8 cellular contexts compared by ENCODE assay signal in genomic region chr7:130490888-130491771, GRCh38. TPM values are rescaled to one million over a fixed set of nuclear protein-coding genes. Genes with fewer than 3 reads are reported as not detected.
DNase-seq lines count a peak whose midpoint lies in the region; ATAC-seq and TF ChIP-seq lines count a peak whose summit lies in the region.

No MANE protein-coding gene starts in this region.

- peak; percentile 35 to 65 for ATAC-seq in lower lobe of right lung
- no peak for ATAC-seq in HG03442 (IDR thresholded peaks at IDR 0.05; ENCODE audit: unreplicated experiment)
- ATAC-seq in HG03196 (IDR thresholded peaks at IDR 0.05; ENCODE audit: unreplicated experiment) = no peak

- intact Hi-C loops in lower lobe of right lung (cut with DNase I) (no loop called here), stomach (cut with DNase I; ENCODE audit: low total_unique reads) (no loop called here)

- H3K27ac ChIP-seq in SJSA1 (no peak overlapping the region), lower lobe of right lung (peak overlapping the region; percentile 31), stomach (peak overlapping the region in 1 of 5 donors; percentile 14)

- H3K4me3 ChIP-seq in SJSA1 = peak overlapping the region; percentile 58
- peak overlapping the region; percentile 48 for H3K4me3 ChIP-seq in lower lobe of right lung
- H3K4me3 ChIP-seq in stomach = peak overlapping the region; percentile 36 to 49 (median 46)

- TF ChIP-seq CTCF in GM10248 (IDR thresholded peaks at IDR 0.05; ENCODE audit: control extremely low read depth, extremely low read depth, low read depth, missing control alignments) (peak; percentile 30), lower lobe of right lung (IDR thresholded peaks at IDR 0.05) (peak; percentile 63), stomach (IDR thresholded peaks at IDR 0.05) (peak in 4 of 7 experiments; percentile 3 to 45 (median 33))

- TF ChIP-seq EP300 in stomach (IDR thresholded peaks at IDR 0.05) = no peak

- no peak for TF ChIP-seq POLR2A in stomach (IDR thresholded peaks at IDR 0.05)

- no peaks in the 10 kb centered on the region for H3K36me3 ChIP-seq in SJSA1
- H3K36me3 ChIP-seq in lower lobe of right lung = no peaks in the 10 kb centered on the region
- H3K36me3 ChIP-seq in stomach = no peaks in the 10 kb centered on the region

- peaks cover 31% of the 10 kb centered on the region for H3K4me1 ChIP-seq in SJSA1 (replicated peaks)
- H3K4me1 ChIP-seq in lower lobe of right lung = peaks cover 25% of the 10 kb centered on the region
- peaks cover 23 to 67% (median 44%) of the 10 kb centered on the region in 4 donors for H3K4me1 ChIP-seq in stomach

- H3K27me3 ChIP-seq in SJSA1 (replicated peaks) = no peaks in the 10 kb centered on the region
- peaks cover 9% of the 10 kb centered on the region for H3K27me3 ChIP-seq in lower lobe of right lung (ENCODE audit: low read depth)
- H3K27me3 ChIP-seq in stomach = peaks cover 0 to 45% (median 23%) of the 10 kb centered on the region in 3 donors

- H3K9me3 ChIP-seq in SJSA1 (replicated peaks) = peaks cover 7% of the 10 kb centered on the region; the same call in 1 of the 2 replicates
- H3K9me3 ChIP-seq in lower lobe of right lung = no peaks in the 10 kb centered on the region
- no peaks in the 10 kb centered on the region for H3K9me3 ChIP-seq in stomach

- CTCF ChIA-PET in GM10248 (lab: Yijun Ruan, JAX) = no interaction called here

- POLR2A ChIA-PET in GM10248 (lab: Yijun Ruan, JAX) = no interaction called here

- DNase-seq in GM10248 (ENCODE audit: extremely low spot score) (peak; percentile 59), SJSA1 (ENCODE audit: low read depth in 1 of 2, low spot score in 2 of 2) (peak in 1 of 2 experiments; percentile 46), dermis microvascular lymphatic vessel endothelial cell (ENCODE audit: low read depth in 2 of 2) (peak; percentile 5 to 39), lower lobe of right lung (peak; percentile 52), stomach (peak; percentile 30)
- no peak for DNase-seq in central memory CD4-positive, alpha-beta T cell

- WGBS in stomach, 5 donors = 47 to 57% (median 55%) methylated on average over 54 to 61 of the region's 61 CpGs

RNA-seq across cellular contexts. Expression of gene MEST, which starts 0.8 kb away (rescaled TPM):
- total RNA-seq in SJSA1 (2014; rRNA removed; shearing (Covaris generic)) = 149 and 223 TPM in 2 replicates
- total RNA-seq in dermis microvascular lymphatic vessel endothelial cell (0.64 and 1.4 TPM in 2 replicates), lower lobe of right lung (34.7 TPM), stomach (10 to 100 TPM in 2 of 5 donors, 1 to 10 TPM in 2, not detected in 1; 3.1 to 88.7 (median 10.6) TPM)
- polyA plus RNA-seq in stomach = 1 to 10 TPM; 4.1 to 4.9 (median 4.8) TPM

RNA-seq across cellular contexts. Expression of gene CEP41, which starts 50.3 kb away (rescaled TPM):
- total RNA-seq in SJSA1 (2014; rRNA removed; shearing (Covaris generic)) = 20.4 and 21.6 TPM in 2 replicates
- total RNA-seq in dermis microvascular lymphatic vessel endothelial cell (3.3 TPM in 2 replicates), lower lobe of right lung (10.0 TPM), stomach (1 to 10 TPM in 3 of 5 donors, under 1 TPM in 2; 0.58 to 6.2 (median 2.6) TPM)
- 1 to 10 TPM; 2.2 to 5.2 (median 4.5) TPM for polyA plus RNA-seq in stomach

Comparison
In these comparisons a context has a peak if more than half of its experiments do, and no peak if none do; other contexts are left out.
1. ATAC-seq: peak in lower lobe of right lung (2 of 2); none in HG03442 (single experiment) and HG03196 (single experiment).
2. Peak in every context shown above with its lines, with median percentiles within 50 percentile points of each other: CTCF ChIP-seq and H3K4me3 ChIP-seq.